Comparison of ENCODE assay signal across 15 cellular contexts in genomic region chr4:83708500-83709175, GRCh38.
"Had no signal": no experiment of that assay in that cellular context is flagged by ENCODE, and none has a peak within 500 bp of the region (broad histone marks: within the 10 kb centered on the region; RNA-seq: fewer than 3 reads in every experiment).

No MANE protein-coding gene starts in this region.

- H3K27me3 Mint-ChIP-seq: brain had no signal

- H3K27me3 ChIP-seq: esophagus squamous epithelium had no signal

- H3K4me3 ChIP-seq: coronary artery, esophagus squamous epithelium, prostate gland had no signal

- H3K36me3 Mint-ChIP-seq: activated naive CD8-positive, alpha-beta T cell treated with anti-CD3 and anti-CD28 coated beads for 36 hours; brain; memory B cell; natural killer cell treated with Interleukin-12 subunit alpha and Interleukin-12 subunit beta and Interleukin-15 and Interleukin-18, amount 100 ng/mL, for 72 hours; type B pancreatic cell had no signal

- H3K9me3 Mint-ChIP-seq: activated CD4-positive, alpha-beta T cell treated with anti-CD3 and anti-CD28 coated beads, Interleukin-2, amount 10 ng/mL, durations not matched to agents 7 days and 5 days; activated naive CD8-positive, alpha-beta T cell treated with anti-CD3 and anti-CD28 coated beads for 36 hours; central memory CD8-positive, alpha-beta T cell; memory B cell; type B pancreatic cell had no signal

- DNase-seq: activated CD4-positive, alpha-beta T cell treated with anti-CD3 and anti-CD28 coated beads, Interleukin-2, amount 10 ng/mL, durations not matched to agents 7 days and 5 days; activated gamma-delta T cell treated with Interleukin-2 at 50 U/mL for 16 hours; activated naive CD8-positive, alpha-beta T cell treated with anti-CD3 and anti-CD28 coated beads for 36 hours; esophagus squamous epithelium; hypothalamus; left ventricle myocardium superior; stimulated activated naive CD8-positive, alpha-beta T cell treated with anti-CD3 and anti-CD28 coated beads, Interleukin-15, Interleukin-2, amounts not matched to agents 100 U/mL and 50 U/mL, for 24 hours had no signal

- H3K4me1 Mint-ChIP-seq: activated CD4-positive, alpha-beta T cell treated with anti-CD3 and anti-CD28 coated beads, Interleukin-2, amount 10 ng/mL, durations not matched to agents 7 days and 5 days; activated naive CD8-positive, alpha-beta T cell treated with anti-CD3 and anti-CD28 coated beads for 36 hours; brain; central memory CD8-positive, alpha-beta T cell; memory B cell had no signal

- H3K36me3 ChIP-seq: esophagus squamous epithelium, prostate gland had no signal

- H3K9me3 ChIP-seq: esophagus squamous epithelium, prostate gland had no signal

- ATAC-seq: left ventricle myocardium superior; natural killer cell treated with Interleukin-12 subunit alpha and Interleukin-12 subunit beta and Interleukin-15 and Interleukin-18, amount 100 ng/mL, for 72 hours; sciatic nerve; stimulated activated naive CD8-positive, alpha-beta T cell treated with anti-CD3 and anti-CD28 coated beads, Interleukin-15, Interleukin-2, amounts not matched to agents 100 U/mL and 50 U/mL, for 24 hours had no signal

- H3K4me1 ChIP-seq: esophagus squamous epithelium, prostate gland had no signal

- H3K27ac ChIP-seq: coronary artery, esophagus squamous epithelium, prostate gland had no signal

- H3K27ac Mint-ChIP-seq: activated CD4-positive, alpha-beta T cell treated with anti-CD3 and anti-CD28 coated beads, Interleukin-2, amount 10 ng/mL, durations not matched to agents 7 days and 5 days; activated naive CD8-positive, alpha-beta T cell treated with anti-CD3 and anti-CD28 coated beads for 36 hours; brain; memory B cell; natural killer cell treated with Interleukin-12 subunit alpha and Interleukin-12 subunit beta and Interleukin-15 and Interleukin-18, amount 100 ng/mL, for 72 hours; type B pancreatic cell had no signal

- H3K4me3 Mint-ChIP-seq: activated CD4-positive, alpha-beta T cell treated with anti-CD3 and anti-CD28 coated beads, Interleukin-2, amount 10 ng/mL, durations not matched to agents 7 days and 5 days; activated naive CD8-positive, alpha-beta T cell treated with anti-CD3 and anti-CD28 coated beads for 36 hours; brain; central memory CD8-positive, alpha-beta T cell; memory B cell; natural killer cell treated with Interleukin-12 subunit alpha and Interleukin-12 subunit beta and Interleukin-15 and Interleukin-18, amount 100 ng/mL, for 72 hours; type B pancreatic cell had no signal
